ENCODE assay signal across 29 cellular contexts in genomic region chr22:22713416-22713815, GRCh38.
"Had no signal": no experiment of that assay in that cellular context is flagged by ENCODE, and none has a peak within 500 bp of the region (broad histone marks: within the 10 kb centered on the region; RNA-seq: fewer than 3 reads in every experiment).

No MANE protein-coding gene starts in this region.

- FAIRE-seq: islet of Langerhans, TTC549 had no signal

- H3K27me3 Mint-ChIP-seq: activated naive CD4-positive, alpha-beta T cell treated with anti-CD3 and anti-CD28 coated beads, Interleukin-2, amount 50 U/mL, for 24 hours; activated naive CD8-positive, alpha-beta T cell treated with anti-CD3 and anti-CD28 coated beads, Interleukin-2, amount 50 U/mL, for 24 hours; effector memory CD8-positive, alpha-beta T cell; naive thymus-derived CD8-positive, alpha-beta T cell had no signal

- H3K9me3 ChIP-seq: breast epithelium, gastrocnemius medialis, left ventricle myocardium inferior, spleen, tibial nerve had no signal

- H3K36me3 ChIP-seq: breast epithelium, gastrocnemius medialis, left ventricle myocardium inferior, neural progenitor cell, spleen, tibial nerve had no signal

- H3K27ac ChIP-seq: breast epithelium, gastrocnemius medialis, left ventricle myocardium inferior, neural progenitor cell, tibial nerve, VCaP had no signal

- H3K4me1 Mint-ChIP-seq: activated naive CD4-positive, alpha-beta T cell treated with anti-CD3 and anti-CD28 coated beads, Interleukin-2, amount 50 U/mL, for 24 hours; neural progenitor cell had no signal

- H3K4me3 ChIP-seq: breast epithelium, gastrocnemius medialis, left ventricle myocardium inferior, lung, neural progenitor cell, spleen, tibial nerve had no signal

- H3K27ac Mint-ChIP-seq: activated naive CD4-positive, alpha-beta T cell treated with anti-CD3 and anti-CD28 coated beads, Interleukin-2, amount 50 U/mL, for 24 hours; activated naive CD8-positive, alpha-beta T cell treated with anti-CD3 and anti-CD28 coated beads, Interleukin-2, amount 50 U/mL, for 24 hours; activated T-helper 2 cell treated with anti-CD3 and anti-CD28 coated beads, Interferon-gamma antibody, Interleukin-2, Interleukin-4, amounts not matched to agents 10 μg/mL and 5 μg/mL and 100 μg/mL, durations not matched to agents 14 hours and 24 hours and 36 hours; neural progenitor cell; T-helper 1 cell treated with Interleukin-12 subunit alpha and Interleukin-12 subunit beta and Interleukin-4 antibody, amounts not matched to agents 30 μg/mL and 1 μg/mL, for 36 hours had no signal

- H3K4me2 ChIP-seq: neural progenitor cell had no signal

- H3K36me3 Mint-ChIP-seq: activated naive CD4-positive, alpha-beta T cell treated with anti-CD3 and anti-CD28 coated beads, Interleukin-2, amount 50 U/mL, for 24 hours; naive thymus-derived CD8-positive, alpha-beta T cell; neural progenitor cell had no signal

- H3K27me3 ChIP-seq: breast epithelium, spleen, tibial nerve had no signal

- H3K9me3 Mint-ChIP-seq: activated naive CD4-positive, alpha-beta T cell treated with anti-CD3 and anti-CD28 coated beads, Interleukin-2, amount 50 U/mL, for 24 hours; activated naive CD8-positive, alpha-beta T cell treated with anti-CD3 and anti-CD28 coated beads, Interleukin-2, amount 50 U/mL, for 24 hours; activated T-helper 2 cell treated with anti-CD3 and anti-CD28 coated beads, Interferon-gamma antibody, Interleukin-2, Interleukin-4, amounts not matched to agents 10 μg/mL and 5 μg/mL and 100 μg/mL, durations not matched to agents 14 hours and 24 hours and 36 hours; effector memory CD8-positive, alpha-beta T cell; naive thymus-derived CD8-positive, alpha-beta T cell; neural progenitor cell; T-helper 1 cell treated with Interleukin-12 subunit alpha and Interleukin-12 subunit beta and Interleukin-4 antibody, amounts not matched to agents 30 μg/mL and 1 μg/mL, for 36 hours had no signal

- H3K4me1 ChIP-seq: breast epithelium, gastrocnemius medialis, left ventricle myocardium inferior, neural progenitor cell, tibial nerve had no signal

- ATAC-seq: activated CD4-positive, CD25-positive, alpha-beta regulatory T cell treated with anti-CD3 and anti-CD28 coated beads, Interleukin-2, amount 50 U/mL, for 24 hours; activated naive CD8-positive, alpha-beta T cell treated with anti-CD3 and anti-CD28 coated beads, Interleukin-2, amount 50 U/mL, for 24 hours; effector memory CD8-positive, alpha-beta T cell; gastrocnemius medialis; naive thymus-derived CD8-positive, alpha-beta T cell; right cardiac atrium had no signal

- DNase-seq: activated CD4-positive, alpha-beta T cell treated with anti-CD3 and anti-CD28 coated beads for 48 hours; activated CD4-positive, alpha-beta T cell treated with anti-CD3 and anti-CD28 coated beads, Interleukin-2, amount 50 U/mL, for 48 hours; activated naive CD8-positive, alpha-beta T cell treated with anti-CD3 and anti-CD28 coated beads, Interleukin-2, amount 50 U/mL, for 24 hours; activated T-cell treated with anti-CD3 and anti-CD28 coated beads, Interleukin-2, amount 50 U/mL, for 48 hours; amygdala; central memory CD4-positive, alpha-beta T cell; dermis blood vessel endothelial cell; effector memory CD8-positive, alpha-beta T cell; erythroblast; gastrocnemius medialis; glutamatergic neuron; left ventricle myocardium inferior; midbrain; naive thymus-derived CD8-positive, alpha-beta T cell; right cardiac atrium; spleen; stimulated activated naive CD4-positive, alpha-beta T cell treated with Interleukin-2 at 50 U/mL for 16 hours; T-helper 9 cell had no signal

- H3K4me3 Mint-ChIP-seq: activated naive CD4-positive, alpha-beta T cell treated with anti-CD3 and anti-CD28 coated beads, Interleukin-2, amount 50 U/mL, for 24 hours; activated naive CD8-positive, alpha-beta T cell treated with anti-CD3 and anti-CD28 coated beads, Interleukin-2, amount 50 U/mL, for 24 hours; effector memory CD8-positive, alpha-beta T cell; naive thymus-derived CD8-positive, alpha-beta T cell; neural progenitor cell; T-helper 1 cell treated with Interleukin-12 subunit alpha and Interleukin-12 subunit beta and Interleukin-4 antibody, amounts not matched to agents 30 μg/mL and 1 μg/mL, for 36 hours had no signal

- H3K9ac ChIP-seq: neural progenitor cell had no signal
